28 cellular contexts compared by ENCODE assay signal in the genomic region with DNA sequence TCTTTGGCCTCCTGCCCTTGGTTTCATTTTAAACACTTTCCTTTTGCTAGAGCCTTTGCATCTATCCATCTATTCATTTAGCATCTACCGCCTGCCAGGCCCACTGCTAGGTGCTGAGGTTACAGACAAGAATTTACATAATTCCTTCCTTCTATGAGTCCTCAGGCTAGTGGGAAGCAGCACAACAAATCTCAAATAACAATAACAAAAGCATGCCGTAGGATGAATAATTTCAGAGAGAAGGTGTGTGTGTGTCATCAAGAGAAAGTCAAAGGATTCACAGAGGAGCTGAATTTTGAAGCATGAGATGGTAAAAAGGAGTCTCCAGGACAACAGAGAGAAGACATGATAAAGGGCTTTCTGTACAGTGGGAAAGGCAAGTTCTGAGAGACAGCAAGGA. TPM values are rescaled to one million over a fixed set of nuclear protein-coding genes. Genes with fewer than 3 reads are reported as not detected.
"Had no signal": no experiment of that assay in that cellular context is flagged by ENCODE, and none has a peak within 500 bp of the region (broad histone marks: within the 10 kb centered on the region; RNA-seq: fewer than 3 reads in every experiment).

No MANE protein-coding gene starts in this region.

- H3K4me3 ChIP-seq: coronary artery, hepatocyte, mucosa of descending colon, psoas muscle, right lobe of liver, testis, tibial nerve, upper lobe of right lung, vagina had no signal

- H3K27me3 ChIP-seq: hepatocyte, neutrophil, right lobe of liver, testis, upper lobe of right lung, vagina had no signal

- H3K36me3 ChIP-seq: neutrophil, right lobe of liver, tibial nerve, upper lobe of right lung, vagina had no signal

- H3K27ac ChIP-seq: coronary artery, hepatocyte, neutrophil, psoas muscle, right lobe of liver, testis, tibial nerve, upper lobe of right lung, vagina had no signal

- H3K4me1 ChIP-seq: psoas muscle, testis, upper lobe of right lung, vagina had no signal

- DNase-seq: effector CD4-positive, alpha-beta T cell; endodermal cell; mucosa of descending colon; naive thymus-derived CD8-positive, alpha-beta T cell; psoas muscle; retina; right lobe of liver; stimulated activated CD4-positive, alpha-beta T cell treated with anti-CD3 and anti-CD28 coated beads, Interleukin-15, amount 100 ng/mL, for 24 hours; stimulated activated CD4-positive, alpha-beta T cell treated with anti-CD3 and anti-CD28 coated beads, Interleukin-1b, Interleukin-23, amount 100 ng/mL, for 48 hours; stimulated activated CD4-positive, alpha-beta T cell treated with anti-CD3 and anti-CD28 coated beads, Interleukin-4, amount 100 ng/mL, for 4 hours; stimulated activated naive B cell treated with anti-CD40 and anti-IgM and Interleukin-4, amounts not matched to agents 10 μg/mL and 1 μg/mL and 100 μg/mL, for 72 hours; stimulated activated naive CD8-positive, alpha-beta T cell treated with anti-CD3 and anti-CD28 coated beads, Interleukin-15, amount 100 ng/mL, for 72 hours; testis; upper lobe of right lung had no signal

- FAIRE-seq: endothelial cell of umbilical vein, islet of Langerhans had no signal

- H3K9me3 ChIP-seq: mucosa of descending colon, neutrophil, psoas muscle, right lobe of liver, testis, tibial nerve, upper lobe of right lung, vagina had no signal

RNA-seq across cellular contexts. Expression of gene VTN, which starts 42.0 kb away (rescaled TPM):
- total RNA-seq: endothelial cell of umbilical vein, osteoblast had no signal

RNA-seq across cellular contexts. Expression of gene SEBOX, which starts 47.1 kb away (rescaled TPM):
- total RNA-seq: dermis microvascular lymphatic vessel endothelial cell; endodermal cell; endothelial cell of umbilical vein; esophagus mucosa; fibroblast of lung; hepatocyte; left lobe of liver; lower leg skin; mucosa of descending colon; naive thymus-derived CD8-positive, alpha-beta T cell; osteoblast; psoas muscle; right lobe of liver; subcutaneous adipose tissue; testis; tibial nerve; upper lobe of right lung; vagina had no signal
